In genomic region chr11:119338318-119338890, GRCh38 we compare ENCODE assay signal across 8 cellular contexts. TPM values are rescaled to one million over a fixed set of nuclear protein-coding genes. Genes with fewer than 3 reads are reported as not detected.
A peak's percentile ranks its signal among the peaks of the same experiment; 100 is the strongest.
DNase-seq lines count a peak whose midpoint lies in the region; ATAC-seq and TF ChIP-seq lines count a peak whose summit lies in the region.

No MANE protein-coding gene starts in this region.

- DNase-seq in H7, result peak; percentile 93
- peak; percentile 45 to 53 for DNase-seq in NOMO-1 (lab: John Stamatoyannopoulos, UW; ENCODE audit: unreplicated experiment in 2 of 2)
- peak; percentile 58 for DNase-seq in activated T-cell treated with anti-CD3 and anti-CD28 coated beads for 24 hours (ENCODE audit: low read depth)
- peak; percentile 75 to 86 for DNase-seq in erythroblast (lab: John Stamatoyannopoulos, UW)
- DNase-seq in mucosa of gallbladder (ENCODE audit: low spot score), result peak; percentile 81
- DNase-seq in stimulated activated naive CD8-positive, alpha-beta T cell treated with anti-CD3 and anti-CD28 coated beads, Interleukin-15, amount 100 ng/mL, for 72 hours, result peak; percentile 72

- no peak overlapping the region for H3K4me3 ChIP-seq in BLaER1 treated with 17β-estradiol and CSF1 and Interleukin-3, amounts not matched to agents 10 nM and 100 nM
- peak overlapping the region; percentile 27 for H3K4me3 ChIP-seq in H7 (ENCODE audit: insufficient read depth, low read depth, low read length)

- peak overlapping the region; percentile 90 to 98 (median 94) for H3K4me2 ChIP-seq in BLaER1 treated with 17β-estradiol and CSF1 and Interleukin-3, amounts not matched to agents 10 nM and 100 nM

- peaks cover 66% of the 10 kb centered on the region for H3K4me1 Mint-ChIP-seq in stimulated activated naive CD8-positive, alpha-beta T cell treated with anti-CD3 and anti-CD28 coated beads, Interleukin-15, amount 100 ng/mL, for 72 hours

- peak overlapping the region in 6 of 11 experiments; percentile 20 to 95 (median 70); a peak in 5 of 22 replicates for H3K9ac ChIP-seq in BLaER1 treated with 17β-estradiol and CSF1 and Interleukin-3, amounts not matched to agents 10 nM and 100 nM

- peaks cover 0 to 18% (median 0%) of the 10 kb centered on the region in 11 experiments; a peak in 4 of 22 replicates for H3K36me3 ChIP-seq in BLaER1 treated with 17β-estradiol and CSF1 and Interleukin-3, amounts not matched to agents 10 nM and 100 nM
- peaks cover 7% of the 10 kb centered on the region for H3K36me3 ChIP-seq in H7 (replicated peaks; ENCODE audit: control insufficient read depth, insufficient read depth, low read length)

- H3K27ac Mint-ChIP-seq in stimulated activated naive CD8-positive, alpha-beta T cell treated with anti-CD3 and anti-CD28 coated beads, Interleukin-15, amount 100 ng/mL, for 72 hours, result no peak overlapping the region

- peaks cover 0 to 37% (median 19%) of the 10 kb centered on the region in 11 experiments; a peak in 19 of 22 replicates for H4K20me1 ChIP-seq in BLaER1 treated with 17β-estradiol and CSF1 and Interleukin-3, amounts not matched to agents 10 nM and 100 nM

- H3K27ac ChIP-seq in BLaER1 treated with 17β-estradiol and CSF1 and Interleukin-3, amounts not matched to agents 10 nM and 100 nM, result no peak overlapping the region

- ATAC-seq in stimulated activated naive CD8-positive, alpha-beta T cell treated with anti-CD3 and anti-CD28 coated beads, Interleukin-15, amount 100 ng/mL, for 72 hours, result peak; percentile 42
- no peak for ATAC-seq in HG03439 (IDR thresholded peaks at IDR 0.05; ENCODE audit: unreplicated experiment)

- peaks cover 47% of the 10 kb centered on the region for H3K27me3 Mint-ChIP-seq in stimulated activated naive CD8-positive, alpha-beta T cell treated with anti-CD3 and anti-CD28 coated beads, Interleukin-15, amount 100 ng/mL, for 72 hours

- H3K4me3 Mint-ChIP-seq in stimulated activated naive CD8-positive, alpha-beta T cell treated with anti-CD3 and anti-CD28 coated beads, Interleukin-15, amount 100 ng/mL, for 72 hours, result peak overlapping the region in 1 of 2 donors; percentile 61

- peaks cover 32 to 43% (median 38%) of the 10 kb centered on the region in 11 experiments for H3K27me3 ChIP-seq in BLaER1 treated with 17β-estradiol and CSF1 and Interleukin-3, amounts not matched to agents 10 nM and 100 nM
- H3K27me3 ChIP-seq in H7 (ENCODE audit: control insufficient read depth, insufficient read depth, low read length), result peaks cover 38% of the 10 kb centered on the region

- H3K9me3 Mint-ChIP-seq in stimulated activated naive CD8-positive, alpha-beta T cell treated with anti-CD3 and anti-CD28 coated beads, Interleukin-15, amount 100 ng/mL, for 72 hours, result no peaks in the 10 kb centered on the region

- no peaks in the 10 kb centered on the region for H3K9me3 ChIP-seq in BLaER1 treated with 17β-estradiol and CSF1 and Interleukin-3, amounts not matched to agents 10 nM and 100 nM (replicated peaks in 1 of 11)

- H3K4me1 ChIP-seq in BLaER1 treated with 17β-estradiol and CSF1 and Interleukin-3, amounts not matched to agents 10 nM and 100 nM, result peaks cover 69 to 83% (median 81%) of the 10 kb centered on the region in 10 experiments

- TF ChIP-seq POLR2A in erythroblast (IDR thresholded peaks at IDR 0.05; ENCODE audit: low read length), result no peak

RNA-seq across cellular contexts. Expression of gene C1QTNF5, which starts 2.3 kb away (rescaled TPM):
- 2.1 TPM in 2 replicates for total RNA-seq in H7 (2014; rRNA removed; shearing (Covaris generic))
- 32.9 TPM for total RNA-seq in mucosa of gallbladder

RNA-seq across cellular contexts. Expression of gene RNF26, which starts 4.1 kb away (rescaled TPM):
- 26.4 and 28.9 TPM in 2 replicates for total RNA-seq in H7 (2014; rRNA removed; shearing (Covaris generic))
- 36.4 TPM for total RNA-seq in mucosa of gallbladder

RNA-seq across cellular contexts. Expression of gene MFRP, which starts 8.1 kb away (rescaled TPM):
- not detected in 2 replicates for total RNA-seq in H7 (2014; rRNA removed; shearing (Covaris generic))
- total RNA-seq in mucosa of gallbladder, result not detected

RNA-seq across cellular contexts. Expression of gene MCAM, which starts 21.5 kb away (rescaled TPM):
- 45.5 and 59.3 TPM in 2 replicates for total RNA-seq in H7 (2014; rRNA removed; shearing (Covaris generic))
- 130 TPM for total RNA-seq in mucosa of gallbladder

RNA-seq across cellular contexts. Expression of gene USP2, which starts 43.1 kb away (rescaled TPM):
- 2.7 and 2.8 TPM in 2 replicates for total RNA-seq in H7 (2014; rRNA removed; shearing (Covaris generic))
- 7.3 TPM for total RNA-seq in mucosa of gallbladder

Comparison
In these comparisons a context has a peak if more than half of its experiments do, and no peak if none do; other contexts are left out.
1. RNA of gene C1QTNF5, which starts 2.3 kb away (total RNA-seq): 32.9 TPM in mucosa of gallbladder (single experiment); 2.1 TPM in H7; every median in the first group is over 10 times any median in the second.
2. Peak in every context shown above with its lines, with median percentiles within 50 percentile points of each other: DNase-seq.